Comparison of ENCODE assay signal across 8 cellular contexts in the genomic region with DNA sequence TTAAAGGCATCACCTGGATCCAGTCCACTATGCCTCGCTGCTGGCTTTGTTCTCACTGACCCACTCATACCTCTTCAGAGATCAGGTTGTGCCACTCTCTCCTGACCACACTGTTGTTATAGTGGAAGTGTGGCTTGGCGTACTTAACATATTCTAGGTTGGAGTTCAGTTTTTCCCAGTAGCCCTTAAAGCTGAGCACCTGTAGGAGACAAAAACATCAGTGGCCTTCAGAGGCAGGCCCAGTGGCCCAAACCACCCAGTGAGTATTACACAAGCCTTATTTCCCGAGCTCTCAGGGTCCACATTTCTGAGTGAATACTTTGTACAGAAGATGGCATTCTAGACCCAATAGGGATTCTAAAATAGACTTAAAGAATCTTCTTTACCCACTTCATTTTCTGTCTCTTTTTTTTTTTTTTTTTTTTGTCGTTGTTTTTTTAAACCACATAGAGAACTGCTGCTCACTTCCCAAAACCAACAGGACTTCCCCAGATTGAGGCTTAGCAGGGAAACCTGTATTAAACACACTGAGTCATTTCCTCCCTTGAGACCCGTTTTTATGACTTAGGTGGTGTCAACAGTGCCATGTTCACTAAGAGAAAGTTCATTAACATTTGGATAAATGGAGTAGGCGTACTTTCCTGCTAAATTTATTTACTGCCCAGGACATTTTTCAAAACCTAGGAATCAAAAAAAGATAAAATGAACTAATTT.
A peak's percentile ranks its signal among the peaks of the same experiment; 100 is the strongest.
DNase-seq lines count a peak whose midpoint lies in the region; ATAC-seq and TF ChIP-seq lines count a peak whose summit lies in the region.

No MANE protein-coding gene starts in this region.

- no peak for DNase-seq in T-helper 17 cell
- no peak for DNase-seq in WERI-Rb-1
- no peak for DNase-seq in SW 1271 (lab: John Stamatoyannopoulos, UW)

- H3K4me3 Mint-ChIP-seq in T-helper 17 cell: no peak overlapping the region

- H3K79me2 ChIP-seq in ACC112 (ENCODE audit: control insufficient read depth, insufficient read depth, low read length, unreplicated experiment): no peaks in the 10 kb centered on the region

- H3K27ac ChIP-seq in ACC112 (ENCODE audit: low read depth, low read length) (peak overlapping the region; percentile 15; the same call in 1 of the 2 replicates), mucosa of rectum (ENCODE audit: low read depth in 2 of 2, low read length in 2 of 2) (peak overlapping the region; percentile 17 to 50), WERI-Rb-1 (no peak overlapping the region)

- H3K27me3 ChIP-seq in ACC112 (ENCODE audit: insufficient read depth, low read length) (no peaks in the 10 kb centered on the region), mucosa of rectum (ENCODE audit: control insufficient read depth in 2 of 2, insufficient read depth in 2 of 2, low read length in 2 of 2) (no peaks in the 10 kb centered on the region), WERI-Rb-1 (ENCODE audit: insufficient read depth, low read depth, severe bottlenecking) (no peaks in the 10 kb centered on the region)

- H2AFZ ChIP-seq in ACC112 (ENCODE audit: low read length, unreplicated experiment): peak overlapping the region; percentile 24

- peaks cover 2% of the 10 kb centered on the region for H3K36me3 Mint-ChIP-seq in T-helper 17 cell (ENCODE audit: low read depth)

- H3K4me3 ChIP-seq in ACC112 (ENCODE audit: low read depth, low read length) (no peak overlapping the region; the same call in 1 of the 2 replicates), mucosa of rectum (ENCODE audit: low read length in 2 of 2) (no peak overlapping the region), WERI-Rb-1 (ENCODE audit: low read depth, low read length) (no peak overlapping the region)

- peaks cover 32% of the 10 kb centered on the region for H3K4me1 Mint-ChIP-seq in T-helper 17 cell

- peak overlapping the region; percentile 32 for H3K27ac Mint-ChIP-seq in T-helper 17 cell

- H3K36me3 ChIP-seq in ACC112 (ENCODE audit: insufficient read depth, low read length) (no peaks in the 10 kb centered on the region), mucosa of rectum (ENCODE audit: control insufficient read depth in 2 of 2, insufficient read depth in 2 of 2, low read length in 2 of 2) (no peaks in the 10 kb centered on the region), WERI-Rb-1 (no peaks in the 10 kb centered on the region)

- peaks cover 59% of the 10 kb centered on the region for H3K4me1 ChIP-seq in ACC112 (ENCODE audit: control insufficient read depth, insufficient read depth, low read length, unreplicated experiment)
- peaks cover 0 to 7% of the 10 kb centered on the region in 2 donors for H3K4me1 ChIP-seq in mucosa of rectum (ENCODE audit: control insufficient read depth in 2 of 2, insufficient read depth in 2 of 2, low read length in 2 of 2)

- H3K9me3 ChIP-seq in T-helper 17 cell (ENCODE audit: control insufficient read depth, low read length, poor library complexity, severe bottlenecking) (no peaks in the 10 kb centered on the region), mucosa of rectum (ENCODE audit: control insufficient read depth in 2 of 2, low read length in 2 of 2) (no peaks in the 10 kb centered on the region), WERI-Rb-1 (ENCODE audit: severe bottlenecking) (no peaks in the 10 kb centered on the region)

- no peak for TF ChIP-seq CTCF in WERI-Rb-1 (IDR thresholded peaks at IDR 0.05; ENCODE audit: low read depth, low read length)

- ATAC-seq in GM18867 (IDR thresholded peaks at IDR 0.05; ENCODE audit: unreplicated experiment): peak; percentile 57
- peak; percentile 55 for ATAC-seq in HG03159 (IDR thresholded peaks at IDR 0.05; ENCODE audit: unreplicated experiment)
- peak; percentile 63 for ATAC-seq in T-helper 17 cell
- no peak for ATAC-seq in GM19324 (IDR thresholded peaks at IDR 0.05; ENCODE audit: low FRiP score, unreplicated experiment)

- no peaks in the 10 kb centered on the region for H3K27me3 Mint-ChIP-seq in T-helper 17 cell

- H3K9ac ChIP-seq in mucosa of rectum (ENCODE audit: low read depth in 1 of 2, low read length in 2 of 2): no peak overlapping the region
